ENCODE assay signal across 8 cellular contexts in the genomic region with DNA sequence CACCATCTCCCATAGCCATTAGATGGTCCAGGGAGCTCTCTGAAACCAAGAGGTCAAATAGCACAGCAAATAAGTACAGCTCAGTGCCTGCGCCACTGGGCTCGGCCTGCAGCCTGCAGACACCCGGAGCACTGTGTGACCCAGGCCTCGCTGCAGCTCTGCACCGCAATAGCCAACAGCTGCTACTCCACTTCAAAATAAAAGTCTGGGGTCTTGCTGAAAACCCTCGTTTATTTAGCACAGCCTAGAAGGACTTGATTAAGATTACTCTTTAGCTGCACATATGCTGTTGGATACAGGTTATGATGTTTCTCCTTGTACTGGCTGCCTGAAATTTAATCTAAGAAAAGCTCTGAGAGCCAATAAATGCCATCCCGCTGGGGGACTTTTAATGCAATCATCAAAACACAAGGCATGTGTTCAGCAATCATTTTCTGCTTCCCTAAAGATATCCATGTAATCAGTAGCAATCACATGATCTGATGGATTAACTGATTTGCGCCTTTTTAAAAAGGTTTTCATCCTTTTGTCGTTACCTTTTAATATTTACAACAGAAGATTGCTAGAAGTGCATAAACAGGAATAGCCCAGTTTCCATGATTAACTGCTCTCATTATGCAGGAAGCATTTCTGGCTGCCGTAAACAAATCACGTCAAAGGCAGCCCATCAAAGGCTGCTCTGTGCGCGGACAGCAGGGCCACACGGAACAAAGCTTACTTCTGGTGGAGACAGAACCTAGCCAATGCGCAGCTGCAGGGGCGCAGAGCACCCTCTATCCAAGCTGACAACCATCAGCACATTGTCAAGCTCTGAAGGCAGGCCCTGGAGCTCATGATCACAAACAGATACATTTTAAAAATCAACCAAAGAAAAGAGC. TPM values are rescaled to one million over a fixed set of nuclear protein-coding genes. Genes with fewer than 3 reads are reported as not detected.
DNase-seq lines count a peak whose midpoint lies in the region; ATAC-seq, FAIRE-seq and TF ChIP-seq lines count a peak whose summit lies in the region.

No MANE protein-coding gene starts in this region.

- BruUV-seq in HepG2 (replicated peaks; lab: Mats Ljungman, UMichigan): no TSS peak

- H3K36me3 ChIP-seq in HepG2 (replicated peaks in 1 of 2; ENCODE audit: control insufficient read depth in 1 of 2, insufficient read depth in 2 of 2, low read length in 2 of 2): no peaks in the 10 kb centered on the region

- intact Hi-C loops in HepG2 (cut with micrococcal nuclease; ENCODE audit: unreplicated experiment): no loop called here

- H3K27me3 Mint-ChIP-seq in activated T-cell treated with anti-CD3 and anti-CD28 coated beads, Interleukin-2, amount 50 U/mL, for 24 hours: no peaks in the 10 kb centered on the region
- no peaks in the 10 kb centered on the region for H3K27me3 Mint-ChIP-seq in T-cell
- no peaks in the 10 kb centered on the region for H3K27me3 Mint-ChIP-seq in stimulated activated naive CD8-positive, alpha-beta T cell treated with anti-CD3 and anti-CD28 coated beads, Interleukin-15, Interleukin-2, amounts not matched to agents 100 ng/mL and 50 ng/mL, for 24 hours

- peak overlapping the region; percentile 50 for H3K27ac ChIP-seq in HepG2 (ENCODE audit: extremely low read length, insufficient read depth, low read length)

- H3K27ac Mint-ChIP-seq in activated T-cell treated with anti-CD3 and anti-CD28 coated beads, Interleukin-2, amount 50 U/mL, for 24 hours: peak overlapping the region; percentile 10
- H3K27ac Mint-ChIP-seq in T-cell: peak overlapping the region; percentile 24 to 56
- no peak overlapping the region for H3K27ac Mint-ChIP-seq in stimulated activated naive CD8-positive, alpha-beta T cell treated with anti-CD3 and anti-CD28 coated beads, Interleukin-15, Interleukin-2, amounts not matched to agents 100 ng/mL and 50 ng/mL, for 24 hours

- WGBS in HepG2 (ENCODE audit: low lambda C conversion rate): 14% methylated on average over 16 of the region's 16 CpGs

- in situ Hi-C loops in HepG2 (cut with HindIII; ENCODE audit: extremely low pct_ligation_motif_present, low pct_unique_long_range_greater_than_20kb): no loop called here

- peak overlapping the region; percentile 15 for H3K4me3 Mint-ChIP-seq in activated T-cell treated with anti-CD3 and anti-CD28 coated beads, Interleukin-2, amount 50 U/mL, for 24 hours
- peak overlapping the region; percentile 63 to 74 (median 71) for H3K4me3 Mint-ChIP-seq in T-cell
- peak overlapping the region; percentile 44 for H3K4me3 Mint-ChIP-seq in stimulated activated naive CD8-positive, alpha-beta T cell treated with anti-CD3 and anti-CD28 coated beads, Interleukin-15, Interleukin-2, amounts not matched to agents 100 ng/mL and 50 ng/mL, for 24 hours

- no peak for TF ChIP-seq CTCF in HepG2 (CRISPR knock-in tag; IDR thresholded peaks at IDR 0.05)

- H3K9ac ChIP-seq in HepG2 (ENCODE audit: insufficient read depth, low read depth, low read length): peak overlapping the region; percentile 56

- H3K4me1 Mint-ChIP-seq in activated T-cell treated with anti-CD3 and anti-CD28 coated beads, Interleukin-2, amount 50 U/mL, for 24 hours (ENCODE audit: low read depth): peaks cover 32% of the 10 kb centered on the region
- H3K4me1 Mint-ChIP-seq in T-cell: peaks cover 26 to 42% (median 39%) of the 10 kb centered on the region in 3 donors
- peaks cover 31% of the 10 kb centered on the region for H3K4me1 Mint-ChIP-seq in stimulated activated naive CD8-positive, alpha-beta T cell treated with anti-CD3 and anti-CD28 coated beads, Interleukin-15, Interleukin-2, amounts not matched to agents 100 ng/mL and 50 ng/mL, for 24 hours (ENCODE audit: low read depth)

- CTCF ChIA-PET in T-cell (lab: Charles Lee): interaction anchor here (0.5 to 2.0 kb wide), 5 partner anchors 16 to 709 kb away, joined by 3 to 6 read pairs (median 3); no protein-coding TSS in a partner anchor
- CTCF ChIA-PET in HepG2 (lab: Yijun Ruan, JAX; ENCODE audit: low intra/inter-chr PET ratio, low total read pairs): no interaction called here

- POLR2A ChIA-PET in T-cell (lab: Charles Lee) (interaction anchor here in 1 of 2 donors (0.5 to 1.0 kb wide), 2 partner anchors 57 to 69 kb away, joined by 3 to 4 read pairs; no protein-coding TSS in a partner anchor), HepG2 (lab: Yijun Ruan, JAX) (interaction anchor here (1.3 kb wide), 1 partner anchor 14 kb away, joined by 3 read pairs; no protein-coding TSS in a partner anchor)

- H3K4me1 ChIP-seq in HepG2 (ENCODE audit: insufficient read depth, low read length): peaks cover 16% of the 10 kb centered on the region

- H4K20me1 ChIP-seq in HepG2 (ENCODE audit: insufficient read depth, low read length): no peaks in the 10 kb centered on the region

- no peaks in the 10 kb centered on the region for H3K9me3 ChIP-seq in HepG2 (ENCODE audit: low read length)

- no peak for TF ChIP-seq POLR2A in HepG2 (IDR thresholded peaks at IDR 0.05; ENCODE audit: insufficient read depth in 1 of 2, low read depth in 2 of 2, low read length in 2 of 2)

- peak; percentile 80 for ATAC-seq in HG02571 (IDR thresholded peaks at IDR 0.05; ENCODE audit: unreplicated experiment)
- ATAC-seq in T-cell (replicated peaks in 1 of 4): peak; percentile 71 to 93 (median 77)
- ATAC-seq in HepG2: peak; percentile 100

- H3K27me3 ChIP-seq in HepG2 (ENCODE audit: control insufficient read depth in 1 of 2, insufficient read depth in 2 of 2, low read length in 2 of 2): no peaks in the 10 kb centered on the region

- H2AFZ ChIP-seq in HepG2 (ENCODE audit: low read length): peak overlapping the region; percentile 60

- peaks cover 16% of the 10 kb centered on the region for H3K36me3 Mint-ChIP-seq in activated T-cell treated with anti-CD3 and anti-CD28 coated beads, Interleukin-2, amount 50 U/mL, for 24 hours (ENCODE audit: low read depth)
- peaks cover 30% of the 10 kb centered on the region for H3K36me3 Mint-ChIP-seq in T-cell
- H3K36me3 Mint-ChIP-seq in stimulated activated naive CD8-positive, alpha-beta T cell treated with anti-CD3 and anti-CD28 coated beads, Interleukin-15, Interleukin-2, amounts not matched to agents 100 ng/mL and 50 ng/mL, for 24 hours (ENCODE audit: low read depth): peaks cover 5% of the 10 kb centered on the region

- peaks cover 7% of the 10 kb centered on the region for H3K79me2 ChIP-seq in HepG2 (ENCODE audit: insufficient read depth, low read length)

- H3K9me3 Mint-ChIP-seq in activated T-cell treated with anti-CD3 and anti-CD28 coated beads, Interleukin-2, amount 50 U/mL, for 24 hours: no peaks in the 10 kb centered on the region
- H3K9me3 Mint-ChIP-seq in T-cell: no peaks in the 10 kb centered on the region
- no peaks in the 10 kb centered on the region for H3K9me3 Mint-ChIP-seq in stimulated activated naive CD8-positive, alpha-beta T cell treated with anti-CD3 and anti-CD28 coated beads, Interleukin-15, Interleukin-2, amounts not matched to agents 100 ng/mL and 50 ng/mL, for 24 hours

- no peak for TF ChIP-seq EP300 in HepG2 (IDR thresholded peaks at IDR 0.05; ENCODE audit: low read depth in 2 of 2, low read length in 2 of 2)
- TF ChIP-seq EP300 in HepG2 (CRISPR knock-in tag; IDR thresholded peaks at IDR 0.05; ENCODE audit: borderline replicate concordance): no peak

- no peak for FAIRE-seq in HepG2 (lab: Jason Lieb, UNC)

- peak overlapping the region; percentile 67 for H3K4me2 ChIP-seq in HepG2 (ENCODE audit: low read depth, low read length)

- peak overlapping the region; percentile 47 to 60 (median 48) for H3K4me3 ChIP-seq in HepG2 (replicated peaks in 1 of 3; ENCODE audit: insufficient read depth in 1 of 3, low read depth in 2 of 3, low read length in 3 of 3)

- DNase-seq in activated T-cell treated with anti-CD3 and anti-CD28 coated beads, Interleukin-2, amount 50 U/mL, for 24 hours: no peak
- DNase-seq in activated T-cell treated with anti-CD3 and anti-CD28 coated beads, Interleukin-2, amount 50 U/mL, for 48 hours: no peak
- DNase-seq in MV-4-11 (lab: John Stamatoyannopoulos, UW): peak; percentile 73
- DNase-seq in T-cell: peak in 32 of 34 experiments; percentile 6 to 67 (median 32)
- DNase-seq in effector CD8-positive, alpha-beta T cell (lab: John Stamatoyannopoulos, UW): peak; percentile 24
- peak; percentile 64 for DNase-seq in HepG2 (ENCODE audit: low spot score)

- TF ChIP-seq RAD21 in HepG2 (CRISPR knock-in tag; IDR thresholded peaks at IDR 0.05): no peak

TF ChIP-seq in HepG2, 621 proteins besides CTCF, POLR2A, EP300 and RAD21 (continues in another document):
- TF ChIP-seq MED13 (CRISPR knock-in tag; IDR thresholded peaks at IDR 0.05): no peak
- TF ChIP-seq ELF3 (CRISPR knock-in tag; IDR thresholded peaks at IDR 0.05): peak; percentile 30; the same call in 1 of the 2 replicates
- TF ChIP-seq RORA (CRISPR knock-in tag; IDR thresholded peaks at IDR 0.05): no peak
- peak; percentile 16; the same call in 1 of the 2 replicates for TF ChIP-seq NFYB (CRISPR knock-in tag; IDR thresholded peaks at IDR 0.05)

RNA-seq across cellular contexts. Expression of a gene that starts 58.8 kb away (rescaled TPM):
- total RNA-seq in T-cell: 10 to 100 TPM; 54.0 to 80.1 (median 60.5) TPM
- total RNA-seq in HepG2 (2016; rRNA removed; fragmentation: Illumina TruSeq; extraction: Trizol): 30.6 and 34.8 TPM in 2 replicates
- 14.8 and 18.1 TPM in 2 replicates for total RNA-seq in HepG2 (2016; cell fraction: cytosol; rRNA removed; fragmentation: Illumina TruSeq; extraction: Trizol; ENCODE audit: low read depth)
- total RNA-seq in HepG2 (2016; cell fraction: insoluble cytoplasmic fraction; rRNA removed; fragmentation: Illumina TruSeq; extraction: Trizol): 32.0 and 33.6 TPM in 2 replicates
- 10.5 and 11.6 TPM in 2 replicates for total RNA-seq in HepG2 (2016; cell fraction: membrane; rRNA removed; fragmentation: Illumina TruSeq; extraction: Trizol)
- 72.0 and 73.1 TPM in 2 replicates for total RNA-seq in HepG2 (2016; cell fraction: nucleus; rRNA removed; fragmentation: Illumina TruSeq; extraction: Trizol)
- 12.7 and 15.7 TPM in 2 replicates for polyA plus RNA-seq in HepG2 (2011; rRNA removed)
- polyA plus RNA-seq in HepG2 (2011; cell fraction: cytosol; rRNA removed): 5.2 and 6.9 TPM in 2 replicates
- polyA plus RNA-seq in HepG2 (2011; cell fraction: nucleus; rRNA removed): 24.0 and 25.3 TPM in 2 replicates
- polyA plus RNA-seq in HepG2 (2012): 9.1 and 11.7 TPM in 2 replicates
- 0.68 and 0.76 TPM in 2 replicates for polyA plus RNA-seq in HepG2 (2016; cell fraction: cytosol; fragmentation: Illumina TruSeq; extraction: Trizol; ENCODE audit: low read depth)
- 14.7 and 16.9 TPM in 2 replicates for polyA plus RNA-seq in HepG2 (2016; cell fraction: insoluble cytoplasmic fraction; fragmentation: Illumina TruSeq; extraction: Trizol; ENCODE audit: low read depth)
- polyA plus RNA-seq in HepG2 (2016; cell fraction: membrane; fragmentation: Illumina TruSeq; extraction: Trizol; ENCODE audit: low read depth): 2.0 TPM in 2 replicates
- 37.4 and 42.4 TPM in 2 replicates for polyA plus RNA-seq in HepG2 (2016; cell fraction: nucleus; fragmentation: Illumina TruSeq; extraction: Trizol; ENCODE audit: insufficient read depth, low read depth)
- 49.3 and 63.0 TPM in 2 replicates for polyA minus RNA-seq in HepG2 (2011; rRNA and poly(A)+ RNA removed; ENCODE audit: low replicate concordance)
- 21.0 and 25.8 TPM in 2 replicates for polyA minus RNA-seq in HepG2 (2011; cell fraction: cytosol; rRNA and poly(A)+ RNA removed)
- polyA minus RNA-seq in HepG2 (2011; cell fraction: nucleus; rRNA and poly(A)+ RNA removed): 145 and 179 TPM in 2 replicates

Comparison
In these comparisons a context has a peak if more than half of its experiments do, and no peak if none do; other contexts are left out.
1. DNase-seq: peak in MV-4-11 (single experiment), T-cell (32 of 34), effector CD8-positive, alpha-beta T cell (single experiment) and HepG2 (single experiment); none in activated T-cell treated with anti-CD3 and anti-CD28 coated beads, Interleukin-2, amount 50 U/mL, for 24 hours (single experiment) and activated T-cell treated with anti-CD3 and anti-CD28 coated beads, Interleukin-2, amount 50 U/mL, for 48 hours (0 of 2).
2. H3K4me3 Mint-ChIP-seq: peak in every context shown above with its lines; median percentile 71 in T-cell; 44 in stimulated activated naive CD8-positive, alpha-beta T cell treated with anti-CD3 and anti-CD28 coated beads, Interleukin-15, Interleukin-2, amounts not matched to agents 100 ng/mL and 50 ng/mL, for 24 hours; 15 in activated T-cell treated with anti-CD3 and anti-CD28 coated beads, Interleukin-2, amount 50 U/mL, for 24 hours.
3. Peak in every context shown above with its lines, with median percentiles within 50 percentile points of each other: ATAC-seq.